11 cellular contexts compared by ENCODE assay signal in the genomic region with DNA sequence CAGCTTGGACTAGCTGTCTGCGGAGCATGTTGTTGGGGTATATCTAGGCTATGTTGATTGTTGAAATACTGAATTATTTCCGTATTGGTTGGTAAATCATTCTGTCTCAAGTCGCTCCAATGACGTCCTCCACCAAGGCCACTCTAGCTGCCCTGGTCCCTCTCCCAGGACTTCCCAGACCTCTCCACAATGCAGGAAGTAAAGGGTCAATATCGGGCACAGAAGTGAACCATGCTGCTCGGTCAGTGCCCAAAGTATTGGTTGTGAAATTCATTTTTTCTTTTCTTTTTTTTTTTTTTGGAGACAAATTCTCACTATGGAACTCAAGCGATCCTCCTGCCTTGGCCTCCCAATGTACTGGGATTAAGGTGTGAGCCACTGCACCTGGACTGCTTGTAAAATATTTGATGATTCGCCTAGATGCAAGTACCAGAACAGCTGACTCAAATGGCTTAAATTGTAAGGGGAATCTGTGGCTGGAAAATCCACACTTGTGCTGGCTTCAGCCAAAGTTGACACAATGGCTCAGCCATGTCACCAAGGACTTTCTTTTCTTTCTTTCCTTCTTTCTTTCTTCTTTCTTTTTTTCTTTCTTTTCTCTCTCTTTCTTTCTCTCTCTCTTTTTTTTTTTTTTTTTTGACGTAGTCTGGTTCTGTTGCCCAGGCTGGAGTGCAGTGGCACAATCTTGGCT. TPM values are rescaled to one million over a fixed set of nuclear protein-coding genes. Genes with fewer than 3 reads are reported as not detected.
DNase-seq lines count a peak whose midpoint lies in the region; ATAC-seq, FAIRE-seq and TF ChIP-seq lines count a peak whose summit lies in the region.
"Had no signal": no experiment of that assay in that cellular context is flagged by ENCODE, and none has a peak within 500 bp of the region (broad histone marks: within the 10 kb centered on the region; RNA-seq: fewer than 3 reads in every experiment).

No MANE protein-coding gene starts in this region.

- TF ChIP-seq EP300 in stomach (IDR thresholded peaks at IDR 0.05): no peak

- FAIRE-seq in astrocyte (lab: Jason Lieb, UNC): no peak

- H3K36me3 ChIP-seq in astrocyte (ENCODE audit: insufficient read depth, low read length) (no peaks in the 10 kb centered on the region), stomach (no peaks in the 10 kb centered on the region)

- ATAC-seq in activated CD4-positive, alpha-beta T cell treated with anti-CD3 and anti-CD28 coated beads for 36 hours: no peak

- no peaks in the 10 kb centered on the region for H3K79me2 ChIP-seq in astrocyte (ENCODE audit: insufficient read depth, low read length)

- H3K36me3 Mint-ChIP-seq in astrocyte (ENCODE audit: low read depth, unreplicated experiment): no peaks in the 10 kb centered on the region
- H3K36me3 Mint-ChIP-seq in activated CD4-positive, alpha-beta T cell treated with anti-CD3 and anti-CD28 coated beads for 36 hours (ENCODE audit: low read depth): no peaks in the 10 kb centered on the region
- H3K36me3 Mint-ChIP-seq: activated naive CD4-positive, alpha-beta T cell treated with anti-CD3 and anti-CD28 coated beads, Interleukin-2, amount 10 ng/mL, durations not matched to agents 7 days and 5 days had no signal

- peak overlapping the region; percentile 85 for H3K27ac Mint-ChIP-seq in astrocyte (ENCODE audit: unreplicated experiment)
- no peak overlapping the region for H3K27ac Mint-ChIP-seq in activated CD4-positive, alpha-beta T cell treated with anti-CD3 and anti-CD28 coated beads for 36 hours
- H3K27ac Mint-ChIP-seq: activated naive CD4-positive, alpha-beta T cell treated with anti-CD3 and anti-CD28 coated beads, Interleukin-2, amount 10 ng/mL, durations not matched to agents 7 days and 5 days had no signal

- no peaks in the 10 kb centered on the region for H3K9me3 ChIP-seq in astrocyte (ENCODE audit: insufficient read depth, low read depth, low read length)
- H3K9me3 ChIP-seq in stomach: no peaks in the 10 kb centered on the region

- H3K9ac ChIP-seq in astrocyte (ENCODE audit: low read length): peak overlapping the region; percentile 37

- H2AFZ ChIP-seq in astrocyte (ENCODE audit: low read depth, low read length): peak overlapping the region; percentile 23

- no peak for TF ChIP-seq POLR2A in stomach (IDR thresholded peaks at IDR 0.05)

- no peaks in the 10 kb centered on the region for H3K27me3 ChIP-seq in astrocyte (ENCODE audit: insufficient read depth, low read length)
- no peaks in the 10 kb centered on the region for H3K27me3 ChIP-seq in stomach

- H4K20me1 ChIP-seq in astrocyte (ENCODE audit: insufficient read depth, low read length): no peaks in the 10 kb centered on the region

- peaks cover 14% of the 10 kb centered on the region for H3K4me1 Mint-ChIP-seq in astrocyte (ENCODE audit: low read depth, unreplicated experiment)
- no peaks in the 10 kb centered on the region for H3K4me1 Mint-ChIP-seq in activated CD4-positive, alpha-beta T cell treated with anti-CD3 and anti-CD28 coated beads for 36 hours

- TF ChIP-seq CTCF in HFF-Myc (IDR thresholded peaks at IDR 0.05; ENCODE audit: low read depth, low read length, missing control alignments): no peak
- no peak for TF ChIP-seq CTCF in astrocyte (IDR thresholded peaks at IDR 0.05; ENCODE audit: insufficient read depth, low read depth, low read length)
- no peak for TF ChIP-seq CTCF in stomach (IDR thresholded peaks at IDR 0.05)

- H3K4me2 ChIP-seq in astrocyte (ENCODE audit: low read length): peak overlapping the region; percentile 73

- no peak overlapping the region for H3K4me3 Mint-ChIP-seq in astrocyte (ENCODE audit: unreplicated experiment)
- H3K4me3 Mint-ChIP-seq in activated CD4-positive, alpha-beta T cell treated with anti-CD3 and anti-CD28 coated beads for 36 hours: no peak overlapping the region
- H3K4me3 Mint-ChIP-seq: activated naive CD4-positive, alpha-beta T cell treated with anti-CD3 and anti-CD28 coated beads, Interleukin-2, amount 10 ng/mL, durations not matched to agents 7 days and 5 days had no signal

- no peak for DNase-seq in HFF-Myc (ENCODE audit: extremely low read depth, low read depth)
- no peak for DNase-seq in astrocyte (ENCODE audit: low read depth)
- DNase-seq in kidney tubule cell (ENCODE audit: low spot score): peak; percentile 81
- DNase-seq in stomach: no peak
- DNase-seq in globus pallidus (ENCODE audit: low spot score): no peak
- DNase-seq in pons (ENCODE audit: low spot score): no peak
- no peak for DNase-seq in stimulated activated CD4-positive, alpha-beta T cell treated with anti-CD3 and anti-CD28 coated beads, Interleukin-12 subunit alpha, Interleukin-12 subunit beta, amount 100 ng/mL, for 4 hours
- DNase-seq in activated CD4-positive, alpha-beta T cell treated with anti-CD3 and anti-CD28 coated beads for 36 hours: no peak
- DNase-seq: activated naive CD4-positive, alpha-beta T cell treated with anti-CD3 and anti-CD28 coated beads, Interleukin-2, amount 10 ng/mL, durations not matched to agents 7 days and 5 days; NCI-H1417 treated with DMSO at 0.1 percent for 48 hours had no signal

- H3K4me1 ChIP-seq in astrocyte (ENCODE audit: insufficient read depth, low read length) (peaks cover 16% of the 10 kb centered on the region), stomach (peaks cover 12 to 37% (median 20%) of the 10 kb centered on the region in 4 donors)

- H3K27me3 Mint-ChIP-seq in astrocyte (ENCODE audit: low read depth, unreplicated experiment): peaks cover 4% of the 10 kb centered on the region
- H3K27me3 Mint-ChIP-seq in activated CD4-positive, alpha-beta T cell treated with anti-CD3 and anti-CD28 coated beads for 36 hours: peaks cover 6% of the 10 kb centered on the region

- WGBS in stomach, 5 donors: 55 to 71% (median 68%) methylated on average over 9 of the region's 9 CpGs

- H3K9me3 Mint-ChIP-seq in astrocyte (ENCODE audit: unreplicated experiment): peaks cover 2% of the 10 kb centered on the region
- H3K9me3 Mint-ChIP-seq in activated CD4-positive, alpha-beta T cell treated with anti-CD3 and anti-CD28 coated beads for 36 hours (ENCODE audit: low read depth): no peaks in the 10 kb centered on the region
- H3K9me3 Mint-ChIP-seq: activated naive CD4-positive, alpha-beta T cell treated with anti-CD3 and anti-CD28 coated beads, Interleukin-2, amount 10 ng/mL, durations not matched to agents 7 days and 5 days had no signal

- POLR2A ChIA-PET in activated CD4-positive, alpha-beta T cell treated with anti-CD3 and anti-CD28 coated beads for 36 hours (lab: Charles Lee): interaction anchor here (0.6 kb wide), 1 partner anchor 587 kb away, joined by 9 read pairs; no protein-coding TSS in a partner anchor

- H3K4me3 ChIP-seq in HFF-Myc (replicated peaks; ENCODE audit: low read depth, low read length) (0 out of 2 replicates have a peak overlapping the region, but pooled peaks have one; percentile 8), astrocyte (ENCODE audit: insufficient read depth, low read depth, low read length) (peak overlapping the region; percentile 13), stomach (peak overlapping the region in 1 of 4 donors; percentile 13)

- H3K27ac ChIP-seq in astrocyte (ENCODE audit: low read depth, low read length) (peak overlapping the region; percentile 79), stomach (peak overlapping the region; percentile 46 to 88 (median 83))
- H3K27ac ChIP-seq: HL-60 had no signal

- CTCF ChIA-PET in activated CD4-positive, alpha-beta T cell treated with anti-CD3 and anti-CD28 coated beads for 36 hours (lab: Charles Lee): interaction anchor here (1.0 to 5.1 kb wide), 3 partner anchors 12 to 328 kb away, joined by 3 to 40 read pairs (median 4); no protein-coding TSS in a partner anchor

- intact Hi-C loops in stomach (cut with DNase I; ENCODE audit: low total_unique reads): no loop called here
- intact Hi-C loops in activated CD4-positive, alpha-beta T cell treated with anti-CD3 and anti-CD28 coated beads for 36 hours (cut with DNase I, micrococcal nuclease): no loop called here

RNA-seq across cellular contexts. Expression of a gene that starts 43.7 kb away (rescaled TPM):
- 79.3 and 82.9 TPM in 2 replicates for total RNA-seq in astrocyte
- total RNA-seq in stomach: 100 to 1,000 TPM in 2 of 5 donors, 10 to 100 TPM in 3; 14.7 to 254 (median 31.6) TPM
- 10 to 100 TPM; 10.1 to 12.9 (median 11.6) TPM for polyA plus RNA-seq in stomach
- total RNA-seq in activated CD4-positive, alpha-beta T cell treated with anti-CD3 and anti-CD28 coated beads for 36 hours: 10 to 100 TPM; 11.6 to 18.0 TPM

RNA-seq across cellular contexts. Expression of a gene that starts 45.5 kb away (rescaled TPM):
- total RNA-seq in astrocyte: 46.9 and 63.5 TPM in 2 replicates
- 1,000 to 10,000 TPM in 1 of 5 donors, 100 to 1,000 TPM in 3, 10 to 100 TPM in 1; 79.0 to 1,027 (median 190) TPM for total RNA-seq in stomach
- polyA plus RNA-seq in stomach: 100 to 1,000 TPM in 1 of 3 donors, 10 to 100 TPM in 2; 66.1 to 102 (median 98.6) TPM
- total RNA-seq in activated CD4-positive, alpha-beta T cell treated with anti-CD3 and anti-CD28 coated beads for 36 hours: 100 to 1,000 TPM; 142 to 145 TPM
